1 cellular context compared by ENCODE assay signal in the genomic region with DNA sequence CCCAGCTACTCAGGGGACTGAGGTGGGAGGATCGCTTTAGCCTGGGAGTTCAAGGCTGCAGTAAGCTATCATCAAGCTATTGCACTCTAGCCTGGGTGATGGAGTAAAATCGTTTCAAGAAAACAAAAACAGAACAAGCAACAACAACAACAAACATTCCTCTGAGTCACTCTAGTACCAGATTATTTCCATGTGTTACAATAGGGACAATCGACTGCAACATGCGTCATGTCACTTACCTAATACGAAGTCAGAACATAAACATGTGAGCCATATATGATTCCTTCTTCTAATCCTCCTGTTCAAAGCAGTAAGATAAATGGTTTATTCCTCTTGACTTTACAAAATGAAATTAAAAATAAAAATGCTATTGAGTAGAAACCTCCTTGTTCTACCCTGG.
A peak's percentile ranks its signal among the peaks of the same experiment; 100 is the strongest.
TF ChIP-seq lines count a peak whose summit lies in the region.

No MANE protein-coding gene starts in this region.

TF ChIP-seq in HepG2, 621 proteins besides CTCF, POLR2A, EP300 and RAD21:
- TF ChIP-seq MNT (IDR thresholded peaks at IDR 0.05) (peak; percentile 21; the same call in 1 of the 2 replicates), TEAD3 (CRISPR knock-in tag; optimal IDR thresholded peaks at IDR 0.05; ENCODE audit: borderline replicate concordance) (no peak)
